7 cellular contexts compared by ENCODE assay signal in genomic region chrX:107673933-107674479, GRCh38. TPM values are rescaled to one million over a fixed set of nuclear protein-coding genes. Genes with fewer than 3 reads are reported as not detected.
DNase-seq lines count a peak whose midpoint lies in the region; ATAC-seq lines count a peak whose summit lies in the region.

No MANE protein-coding gene starts in this region.

- ATAC-seq in GM19351 (IDR thresholded peaks at IDR 0.05; ENCODE audit: unreplicated experiment): peak; percentile 85
- peak; percentile 91 for ATAC-seq in HG03175 (IDR thresholded peaks at IDR 0.05; ENCODE audit: unreplicated experiment)

- no peaks in the 10 kb centered on the region for H3K27me3 Mint-ChIP-seq in activated naive CD8-positive, alpha-beta T cell treated with anti-CD3 and anti-CD28 coated beads for 36 hours

- H3K27ac Mint-ChIP-seq in activated naive CD8-positive, alpha-beta T cell treated with anti-CD3 and anti-CD28 coated beads for 36 hours: peak overlapping the region; percentile 98

- peak overlapping the region; percentile 90 for H3K4me3 Mint-ChIP-seq in activated naive CD8-positive, alpha-beta T cell treated with anti-CD3 and anti-CD28 coated beads for 36 hours

- H3K36me3 Mint-ChIP-seq in activated naive CD8-positive, alpha-beta T cell treated with anti-CD3 and anti-CD28 coated beads for 36 hours: peaks cover 4% of the 10 kb centered on the region

- no peaks in the 10 kb centered on the region for H3K27me3 ChIP-seq in layer of hippocampus (ENCODE audit: control insufficient read depth, insufficient read depth, low read length)

- peaks cover 44% of the 10 kb centered on the region for H3K4me1 Mint-ChIP-seq in activated naive CD8-positive, alpha-beta T cell treated with anti-CD3 and anti-CD28 coated beads for 36 hours

- H3K9me3 Mint-ChIP-seq in activated naive CD8-positive, alpha-beta T cell treated with anti-CD3 and anti-CD28 coated beads for 36 hours: no peaks in the 10 kb centered on the region

- DNase-seq in SW480 (ENCODE audit: low spot score) (peak; percentile 79), NCI-H226 (no peak)
- DNase-seq in activated naive CD8-positive, alpha-beta T cell treated with anti-CD3 and anti-CD28 coated beads for 36 hours: peak; percentile 89
- peak; percentile 62 to 88 (median 83) for DNase-seq in stimulated activated CD4-positive, alpha-beta T cell treated with anti-CD3 and anti-CD28 coated beads, TNF-alpha, amount 100 ng/mL, for 48 hours (ENCODE audit: low read depth in 3 of 3)

- peak overlapping the region; percentile 71 for H3K27ac ChIP-seq in layer of hippocampus (ENCODE audit: low read depth, low read length)

RNA-seq across cellular contexts. Expression of gene PRPS1, which starts 45.7 kb away (rescaled TPM):
- 100 to 1,000 TPM; 123 to 129 TPM for total RNA-seq in activated naive CD8-positive, alpha-beta T cell treated with anti-CD3 and anti-CD28 coated beads for 36 hours
